Comparison of ENCODE assay signal across 20 cellular contexts in the genomic region with DNA sequence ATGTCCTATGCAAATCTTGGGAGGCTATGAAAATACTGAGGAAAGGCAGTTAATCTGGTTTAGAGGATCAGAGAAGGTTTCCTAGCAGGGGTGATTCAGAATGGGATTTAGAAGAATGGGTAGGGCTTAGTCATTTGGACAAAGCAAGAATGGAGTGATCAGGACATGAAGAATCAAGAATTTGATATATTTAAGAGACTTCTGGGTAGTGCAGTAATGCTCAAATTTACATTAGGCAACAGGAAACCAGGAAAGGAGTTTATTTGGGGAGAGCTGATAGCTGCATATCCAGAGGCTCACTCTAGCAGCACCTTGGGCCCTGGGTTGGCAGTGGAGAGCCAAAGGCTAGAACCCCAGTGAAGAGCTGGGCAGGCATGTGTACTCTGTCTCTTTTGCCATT.
DNase-seq lines count a peak whose midpoint lies in the region; ATAC-seq and TF ChIP-seq lines count a peak whose summit lies in the region.
"Had no signal": no experiment of that assay in that cellular context is flagged by ENCODE, and none has a peak within 500 bp of the region (broad histone marks: within the 10 kb centered on the region; RNA-seq: fewer than 3 reads in every experiment).

No MANE protein-coding gene starts in this region.

- TF ChIP-seq CTCF in cardiac fibroblast (IDR thresholded peaks at IDR 0.05; ENCODE audit: low read depth, low read length) (no peak), left lung (IDR thresholded peaks at IDR 0.05) (no peak), WTC11 (IDR thresholded peaks at IDR 0.05) (no peak)

- no peak overlapping the region for H3K4me3 Mint-ChIP-seq in activated CD4-positive, alpha-beta memory T cell treated with anti-CD3 and anti-CD28 coated beads, Interleukin-2, amount 10 ng/mL, durations not matched to agents 7 days and 5 days
- no peak overlapping the region for H3K4me3 Mint-ChIP-seq in WTC11
- H3K4me3 Mint-ChIP-seq: activated CD4-positive, alpha-beta T cell treated with anti-CD3 and anti-CD28 coated beads for 36 hours; activated CD8-positive, alpha-beta memory T cell treated with anti-CD3 and anti-CD28 coated beads, Interleukin-2, amount 10 ng/mL, durations not matched to agents 7 days and 5 days; activated T-helper 17 cell treated with anti-CD3 and anti-CD28 coated beads, Interleukin-2, amount 50 U/mL, for 72 hours; CD8-positive, alpha-beta memory T cell had no signal

- H3K9me3 Mint-ChIP-seq in activated CD4-positive, alpha-beta memory T cell treated with anti-CD3 and anti-CD28 coated beads, Interleukin-2, amount 10 ng/mL, durations not matched to agents 7 days and 5 days: no peaks in the 10 kb centered on the region
- H3K9me3 Mint-ChIP-seq in WTC11: no peaks in the 10 kb centered on the region

- H3K27ac ChIP-seq in left lung: no peak overlapping the region
- H3K27ac ChIP-seq: neutrophil, right atrium auricular region, thoracic aorta had no signal

- H3K27me3 Mint-ChIP-seq in activated CD4-positive, alpha-beta memory T cell treated with anti-CD3 and anti-CD28 coated beads, Interleukin-2, amount 10 ng/mL, durations not matched to agents 7 days and 5 days: no peaks in the 10 kb centered on the region
- no peaks in the 10 kb centered on the region; the same call in 1 of the 2 replicates for H3K27me3 Mint-ChIP-seq in WTC11 (ENCODE audit: low read depth)
- H3K27me3 Mint-ChIP-seq: activated CD4-positive, alpha-beta T cell treated with anti-CD3 and anti-CD28 coated beads for 36 hours; activated CD8-positive, alpha-beta memory T cell treated with anti-CD3 and anti-CD28 coated beads, Interleukin-2, amount 10 ng/mL, durations not matched to agents 7 days and 5 days; activated T-helper 17 cell treated with anti-CD3 and anti-CD28 coated beads, Interleukin-2, amount 50 U/mL, for 72 hours; CD8-positive, alpha-beta memory T cell had no signal

- no peak overlapping the region for H3K27ac Mint-ChIP-seq in activated CD4-positive, alpha-beta memory T cell treated with anti-CD3 and anti-CD28 coated beads, Interleukin-2, amount 10 ng/mL, durations not matched to agents 7 days and 5 days
- no peak overlapping the region for H3K27ac Mint-ChIP-seq in WTC11
- H3K27ac Mint-ChIP-seq: activated CD4-positive, alpha-beta T cell treated with anti-CD3 and anti-CD28 coated beads for 36 hours; activated CD8-positive, alpha-beta memory T cell treated with anti-CD3 and anti-CD28 coated beads, Interleukin-2, amount 10 ng/mL, durations not matched to agents 7 days and 5 days; activated T-helper 17 cell treated with anti-CD3 and anti-CD28 coated beads, Interleukin-2, amount 50 U/mL, for 72 hours; CD8-positive, alpha-beta memory T cell had no signal

- no peaks in the 10 kb centered on the region for H3K4me1 Mint-ChIP-seq in activated CD4-positive, alpha-beta memory T cell treated with anti-CD3 and anti-CD28 coated beads, Interleukin-2, amount 10 ng/mL, durations not matched to agents 7 days and 5 days
- no peaks in the 10 kb centered on the region for H3K4me1 Mint-ChIP-seq in WTC11
- H3K4me1 Mint-ChIP-seq: activated CD4-positive, alpha-beta T cell treated with anti-CD3 and anti-CD28 coated beads for 36 hours; activated CD8-positive, alpha-beta memory T cell treated with anti-CD3 and anti-CD28 coated beads, Interleukin-2, amount 10 ng/mL, durations not matched to agents 7 days and 5 days; activated T-helper 17 cell treated with anti-CD3 and anti-CD28 coated beads, Interleukin-2, amount 50 U/mL, for 72 hours; CD8-positive, alpha-beta memory T cell had no signal

- CTCF ChIA-PET in activated CD4-positive, alpha-beta memory T cell treated with anti-CD3 and anti-CD28 coated beads, Interleukin-2, amount 10 ng/mL, durations not matched to agents 7 days and 5 days (lab: Charles Lee): no interaction called here
- CTCF ChIA-PET in WTC11 (lab: Charles Lee): no interaction called here

- POLR2A ChIA-PET in activated CD4-positive, alpha-beta memory T cell treated with anti-CD3 and anti-CD28 coated beads, Interleukin-2, amount 10 ng/mL, durations not matched to agents 7 days and 5 days (lab: Charles Lee): no interaction called here
- POLR2A ChIA-PET in WTC11 (lab: Charles Lee): no interaction called here

- intact Hi-C loops in left lung (cut with DNase I): no loop called here

- no peaks in the 10 kb centered on the region for H3K27me3 ChIP-seq in left lung
- H3K27me3 ChIP-seq: neutrophil, right atrium auricular region had no signal

- no peaks in the 10 kb centered on the region for H3K9me3 ChIP-seq in left lung
- H3K9me3 ChIP-seq: neutrophil, right atrium auricular region, SK-N-SH, thoracic aorta had no signal

- DNase-seq in AG20443 (ENCODE audit: low spot score): peak; percentile 17
- DNase-seq in M059J (ENCODE audit: low read depth): peak; percentile 65
- DNase-seq in cardiac fibroblast (ENCODE audit: low read depth in 2 of 2): peak; percentile 32 to 87
- no peak for DNase-seq in left lung
- DNase-seq in activated CD4-positive, alpha-beta memory T cell treated with anti-CD3 and anti-CD28 coated beads, Interleukin-2, amount 10 ng/mL, durations not matched to agents 7 days and 5 days: no peak
- DNase-seq in WTC11 (ENCODE audit: low spot score): no peak
- DNase-seq in activated naive CD4-positive, alpha-beta T cell (lab: John Stamatoyannopoulos, UW): no peak
- no peak for DNase-seq in NOMO-1 treated with dmso at 0.1 percent for 144 hours (lab: John Stamatoyannopoulos, UW; ENCODE audit: unreplicated experiment)
- DNase-seq: activated CD4-positive, alpha-beta T cell treated with anti-CD3 and anti-CD28 coated beads for 36 hours; activated CD8-positive, alpha-beta memory T cell treated with anti-CD3 and anti-CD28 coated beads, Interleukin-2, amount 10 ng/mL, durations not matched to agents 7 days and 5 days; CD8-positive, alpha-beta memory T cell; DMS53; NCI-H1092 treated with DMSO at 0.1 percent for 48 hours; NCI-H2081; NCI-H510A; SK-N-SH had no signal

- no peaks in the 10 kb centered on the region for H3K36me3 ChIP-seq in left lung
- H3K36me3 ChIP-seq: neutrophil, right atrium auricular region, thoracic aorta had no signal

- H3K4me1 ChIP-seq in left lung: no peaks in the 10 kb centered on the region
- H3K4me1 ChIP-seq: right atrium auricular region had no signal

- H3K36me3 Mint-ChIP-seq in activated CD4-positive, alpha-beta memory T cell treated with anti-CD3 and anti-CD28 coated beads, Interleukin-2, amount 10 ng/mL, durations not matched to agents 7 days and 5 days (ENCODE audit: low read depth): no peaks in the 10 kb centered on the region
- no peaks in the 10 kb centered on the region for H3K36me3 Mint-ChIP-seq in WTC11
- H3K36me3 Mint-ChIP-seq: activated CD8-positive, alpha-beta memory T cell treated with anti-CD3 and anti-CD28 coated beads, Interleukin-2, amount 10 ng/mL, durations not matched to agents 7 days and 5 days; CD8-positive, alpha-beta memory T cell had no signal

- ATAC-seq in left lung: peak; percentile 27
- no peak for ATAC-seq in WTC11
- ATAC-seq: activated CD4-positive, alpha-beta T cell treated with anti-CD3 and anti-CD28 coated beads for 36 hours; activated CD8-positive, alpha-beta memory T cell treated with anti-CD3 and anti-CD28 coated beads, Interleukin-2, amount 10 ng/mL, durations not matched to agents 7 days and 5 days; activated T-helper 17 cell treated with anti-CD3 and anti-CD28 coated beads, Interleukin-2, amount 50 U/mL, for 72 hours had no signal

- H3K4me3 ChIP-seq in cardiac fibroblast (replicated peaks in 1 of 2; ENCODE audit: low read depth in 2 of 2, low read length in 2 of 2) (no peak overlapping the region), left lung (no peak overlapping the region)
- H3K4me3 ChIP-seq: right atrium auricular region, thoracic aorta had no signal

TF ChIP-seq in WTC11, 78 proteins besides CTCF, POLR2A, EP300 and RAD21:
- TF ChIP-seq TP53 (CRISPR knock-in tag; IDR thresholded peaks at IDR 0.05) (no peak), TCF7 (CRISPR knock-in tag; IDR thresholded peaks at IDR 0.05; ENCODE audit: low read depth) (no peak), ZNF396 (CRISPR knock-in tag; IDR thresholded peaks at IDR 0.05; ENCODE audit: borderline replicate concordance) (no peak), FOXJ3 (CRISPR knock-in tag; IDR thresholded peaks at IDR 0.05; ENCODE audit: borderline replicate concordance) (no peak), GRHL2 (CRISPR knock-in tag; IDR thresholded peaks at IDR 0.05; ENCODE audit: insufficient replicate concordance, severe bottlenecking) (no peak), ZNF317 (CRISPR knock-in tag; IDR thresholded peaks at IDR 0.05; ENCODE audit: borderline replicate concordance, low read depth) (no peak)
- TF ChIP-seq, protein P1, sequence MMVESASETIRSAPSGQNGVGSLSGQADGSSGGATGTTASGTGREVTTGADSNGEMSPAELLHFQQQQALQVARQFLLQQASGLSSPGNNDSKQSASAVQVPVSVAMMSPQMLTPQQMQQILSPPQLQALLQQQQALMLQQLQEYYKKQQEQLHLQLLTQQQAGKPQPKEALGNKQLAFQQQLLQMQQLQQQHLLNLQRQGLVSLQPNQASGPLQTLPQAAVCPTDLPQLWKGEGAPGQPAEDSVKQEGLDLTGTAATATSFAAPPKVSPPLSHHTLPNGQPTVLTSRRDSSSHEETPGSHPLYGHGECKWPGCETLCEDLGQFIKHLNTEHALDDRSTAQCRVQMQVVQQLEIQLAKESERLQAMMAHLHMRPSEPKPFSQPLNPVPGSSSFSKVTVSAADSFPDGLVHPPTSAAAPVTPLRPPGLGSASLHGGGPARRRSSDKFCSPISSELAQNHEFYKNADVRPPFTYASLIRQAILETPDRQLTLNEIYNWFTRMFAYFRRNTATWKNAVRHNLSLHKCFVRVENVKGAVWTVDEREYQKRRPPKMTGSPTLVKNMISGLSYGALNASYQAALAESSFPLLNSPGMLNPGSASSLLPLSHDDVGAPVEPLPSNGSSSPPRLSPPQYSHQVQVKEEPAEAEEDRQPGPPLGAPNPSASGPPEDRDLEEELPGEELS (CRISPR knock-in tag; IDR thresholded peaks at IDR 0.05): no peak

Comparison
In these comparisons a context has a peak if more than half of its experiments do, and no peak if none do; other contexts are left out.
1. DNase-seq: peak in AG20443 (single experiment), M059J (single experiment) and cardiac fibroblast (2 of 2); none in left lung (0 of 2), activated CD4-positive, alpha-beta memory T cell treated with anti-CD3 and anti-CD28 coated beads, Interleukin-2, amount 10 ng/mL, durations not matched to agents 7 days and 5 days (single experiment), WTC11 (single experiment), activated naive CD4-positive, alpha-beta T cell (0 of 4) and NOMO-1 treated with dmso at 0.1 percent for 144 hours (single experiment).